ENCODE assay signal across 9 cellular contexts in the genomic region with DNA sequence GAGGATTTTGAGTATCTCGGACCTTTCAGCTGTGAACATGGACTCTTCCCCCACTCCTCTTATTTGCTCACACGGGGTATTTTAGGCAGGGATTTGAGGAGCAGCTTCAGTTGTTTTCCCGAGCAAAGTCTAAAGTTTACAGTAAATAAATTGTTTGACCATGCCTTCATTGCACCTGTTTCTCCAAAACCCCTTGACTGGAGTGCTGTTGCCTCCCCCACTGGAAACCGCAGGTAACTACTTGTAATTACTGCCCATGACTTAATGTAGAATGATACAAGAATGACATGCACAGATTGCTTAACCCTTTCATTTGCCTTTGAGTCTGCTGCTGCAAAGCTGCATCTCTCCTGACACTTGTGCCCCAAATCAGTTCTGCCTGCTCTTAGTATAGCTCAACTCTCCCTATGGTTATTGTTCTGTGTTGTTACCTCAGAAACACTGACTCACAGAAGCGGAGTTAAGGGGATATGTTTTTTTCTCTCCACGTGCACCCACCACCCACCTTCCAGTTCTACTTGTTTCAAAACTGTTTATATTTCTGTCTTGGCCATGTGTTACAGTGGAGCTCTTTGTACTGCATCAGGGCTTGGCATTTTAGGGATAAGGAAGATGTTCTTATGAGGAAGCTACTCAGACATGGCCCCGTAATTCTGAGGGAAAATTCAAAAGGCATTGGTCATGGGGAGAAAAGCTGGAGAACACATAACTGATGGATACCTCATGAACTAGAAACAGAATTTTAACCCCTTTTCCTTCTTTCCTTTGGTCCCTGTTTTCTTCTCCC. TPM values are rescaled to one million over a fixed set of nuclear protein-coding genes. Genes with fewer than 3 reads are reported as not detected.
A peak's percentile ranks its signal among the peaks of the same experiment; 100 is the strongest.
DNase-seq lines count a peak whose midpoint lies in the region; ATAC-seq and TF ChIP-seq lines count a peak whose summit lies in the region.
"Had no signal": no experiment of that assay in that cellular context is flagged by ENCODE, and none has a peak within 500 bp of the region (broad histone marks: within the 10 kb centered on the region; RNA-seq: fewer than 3 reads in every experiment).

No MANE protein-coding gene starts in this region.

- H3K9me3 ChIP-seq in heart right ventricle (no peaks in the 10 kb centered on the region), right lobe of liver (no peaks in the 10 kb centered on the region), upper lobe of right lung (no peaks in the 10 kb centered on the region)

- CTCF ChIA-PET in activated CD4-positive, alpha-beta memory T cell treated with anti-CD3 and anti-CD28 coated beads for 36 hours (lab: Charles Lee) = interaction anchor here (0.9 to 2.0 kb wide), 7 partner anchors 16 to 207 kb away, joined by 3 to 8 read pairs (median 5); no protein-coding TSS in a partner anchor

- peak overlapping the region in 8 of 10 donors; percentile 50 to 97 (median 94) for H3K27ac ChIP-seq in heart right ventricle
- H3K27ac ChIP-seq in right lobe of liver = peak overlapping the region in 2 of 3 donors; percentile 88 to 90
- peak overlapping the region; percentile 93 for H3K27ac ChIP-seq in upper lobe of right lung

- no peaks in the 10 kb centered on the region for H3K36me3 Mint-ChIP-seq in activated CD4-positive, alpha-beta memory T cell treated with anti-CD3 and anti-CD28 coated beads for 36 hours

- H3K27ac Mint-ChIP-seq in activated CD4-positive, alpha-beta memory T cell treated with anti-CD3 and anti-CD28 coated beads for 36 hours = no peak overlapping the region

- peak overlapping the region; percentile 28 for H3K4me3 Mint-ChIP-seq in activated CD4-positive, alpha-beta memory T cell treated with anti-CD3 and anti-CD28 coated beads for 36 hours

- POLR2A ChIA-PET in activated CD4-positive, alpha-beta memory T cell treated with anti-CD3 and anti-CD28 coated beads for 36 hours (lab: Charles Lee) = interaction anchor here (0.6 kb wide), 1 partner anchor 59 kb away, joined by 6 read pairs; no protein-coding TSS in a partner anchor

- H3K4me1 Mint-ChIP-seq in activated CD4-positive, alpha-beta memory T cell treated with anti-CD3 and anti-CD28 coated beads for 36 hours (ENCODE audit: low read depth) = peaks cover 48% of the 10 kb centered on the region

- H3K4me3 ChIP-seq in heart right ventricle (peak overlapping the region; percentile 47 to 76 (median 68)), right lobe of liver (peak overlapping the region; percentile 55 to 62 (median 57)), upper lobe of right lung (peak overlapping the region; percentile 60)

- intact Hi-C loops in heart right ventricle (cut with DNase I) = loop anchor here in 8 of 10 donors (2.0 to 10.0 kb wide), 14 partner anchors 34 to 286 kb away; no protein-coding TSS in a partner anchor
- intact Hi-C loops in Right ventricle myocardium inferior (cut with DNase I) = loop anchor here (10.0 kb wide), 1 partner anchor 286 kb away; no protein-coding TSS in a partner anchor
- intact Hi-C loops in activated CD4-positive, alpha-beta memory T cell treated with anti-CD3 and anti-CD28 coated beads for 36 hours (cut with micrococcal nuclease) = loop anchor here (2.0 to 10.0 kb wide), 5 partner anchors 36 to 446 kb away; a partner anchor contains a TSS
- intact Hi-C loops in right lobe of liver (cut with DNase I) = no loop called here
- intact Hi-C loops in upper lobe of right lung (cut with DNase I) = no loop called here

- no peaks in the 10 kb centered on the region for H3K27me3 ChIP-seq in heart right ventricle
- no peaks in the 10 kb centered on the region for H3K27me3 ChIP-seq in right lobe of liver
- no peaks in the 10 kb centered on the region for H3K27me3 ChIP-seq in upper lobe of right lung

- WGBS in heart right ventricle, 2 donors = 22 to 28% methylated on average over 7 of the region's 7 CpGs
- WGBS in right lobe of liver (ENCODE audit: insufficient coverage, low coverage, low lambda C conversion rate, missing lambda C conversion rate) = 9% methylated on average over 7 of the region's 7 CpGs

- H3K4me1 ChIP-seq in heart right ventricle = peaks cover 0 to 94% (median 55%) of the 10 kb centered on the region in 9 donors
- peaks cover 0 to 57% (median 7%) of the 10 kb centered on the region in 4 donors for H3K4me1 ChIP-seq in right lobe of liver
- peaks cover 50% of the 10 kb centered on the region for H3K4me1 ChIP-seq in upper lobe of right lung

- ATAC-seq in heart right ventricle = no peak
- no peak for ATAC-seq in Right ventricle myocardium inferior
- ATAC-seq in right lobe of liver = peak in 2 of 4 donors; percentile 1 to 9
- ATAC-seq in upper lobe of right lung = no peak
- ATAC-seq in left lobe of liver = no peak
- no peak for ATAC-seq in HG03442 (IDR thresholded peaks at IDR 0.05; ENCODE audit: unreplicated experiment)
- ATAC-seq in HG02973 (IDR thresholded peaks at IDR 0.05; ENCODE audit: unreplicated experiment) = no peak

- no peaks in the 10 kb centered on the region for H3K36me3 ChIP-seq in heart right ventricle
- H3K36me3 ChIP-seq in right lobe of liver = no peaks in the 10 kb centered on the region
- H3K36me3 ChIP-seq in upper lobe of right lung = no peaks in the 10 kb centered on the region

- no peaks in the 10 kb centered on the region for H3K9me3 Mint-ChIP-seq in activated CD4-positive, alpha-beta memory T cell treated with anti-CD3 and anti-CD28 coated beads for 36 hours

- peaks cover 11% of the 10 kb centered on the region for H3K27me3 Mint-ChIP-seq in activated CD4-positive, alpha-beta memory T cell treated with anti-CD3 and anti-CD28 coated beads for 36 hours

- no peak for DNase-seq in heart right ventricle
- no peak for DNase-seq in Right ventricle myocardium inferior (ENCODE audit: missing footprints)
- DNase-seq in activated CD4-positive, alpha-beta memory T cell treated with anti-CD3 and anti-CD28 coated beads for 36 hours = no peak
- DNase-seq in right lobe of liver = no peak
- no peak for DNase-seq in upper lobe of right lung
- DNase-seq in left lobe of liver (ENCODE audit: low spot score) = no peak
- DNase-seq: stimulated activated CD4-positive, alpha-beta T cell treated with anti-CD3 and anti-CD28 coated beads, Interleukin-4, amount 100 ng/mL, for 4 hours had no signal

- TF ChIP-seq POLR2A in right lobe of liver (IDR thresholded peaks at IDR 0.05) = no peak

- TF ChIP-seq CTCF in heart right ventricle (IDR thresholded peaks at IDR 0.05) (peak in 1 of 9 donors; percentile 5), right lobe of liver (IDR thresholded peaks at IDR 0.05) (peak in 3 of 4 donors; percentile 7 to 18 (median 13)), upper lobe of right lung (IDR thresholded peaks at IDR 0.05) (peak; percentile 17)

RNA-seq across cellular contexts. Expression of a gene that starts 2.2 kb away (rescaled TPM):
- total RNA-seq in heart right ventricle = 1 to 10 TPM; 3.5 to 7.8 (median 4.5) TPM
- polyA plus RNA-seq in heart right ventricle = 1 to 10 TPM; 1.8 to 2.3 TPM
- 5.5 TPM for total RNA-seq in Right ventricle myocardium inferior
- total RNA-seq in activated CD4-positive, alpha-beta memory T cell treated with anti-CD3 and anti-CD28 coated beads for 36 hours = under 1 TPM; 0.36 to 0.52 TPM
- 1 to 10 TPM in 5 of 6 experiments, under 1 TPM in 1; 0.99 to 2.8 (median 1.8) TPM for total RNA-seq in right lobe of liver
- 28.0 TPM for total RNA-seq in upper lobe of right lung
- total RNA-seq in left lobe of liver = 1.6 TPM

Comparison
In these comparisons a context has a peak if more than half of its experiments do, and no peak if none do; other contexts are left out.
1. intact Hi-C loops: an anchor here in heart right ventricle (2.0 to 10.0 kb wide), Right ventricle myocardium inferior (10.0 kb wide) and activated CD4-positive, alpha-beta memory T cell treated with anti-CD3 and anti-CD28 coated beads for 36 hours (2.0 to 10.0 kb wide); none called in right lobe of liver and upper lobe of right lung.